ENCODE assay signal across 10 cellular contexts in genomic region chr11:12234216-12234615, GRCh38.
DNase-seq lines count a peak whose midpoint lies in the region; ATAC-seq and TF ChIP-seq lines count a peak whose summit lies in the region.
"Had no signal": no experiment of that assay in that cellular context is flagged by ENCODE, and none has a peak within 500 bp of the region (broad histone marks: within the 10 kb centered on the region; RNA-seq: fewer than 3 reads in every experiment).

No MANE protein-coding gene starts in this region.

- peaks cover 44 to 89% of the 10 kb centered on the region in 2 experiments for H3K79me1 ChIP-seq in IMR-90 (ENCODE audit: low read depth in 1 of 2, low read length in 2 of 2)

- peak overlapping the region; percentile 61; the same call in 1 of the 2 replicates for H3K14ac ChIP-seq in IMR-90 (replicated peaks; ENCODE audit: low read depth, low read length)

- H2BK20ac ChIP-seq in IMR-90 (ENCODE audit: low read depth, low read length) = peak overlapping the region; percentile 66; the same call in 1 of the 2 replicates

- no peaks in the 10 kb centered on the region for H3K36me3 Mint-ChIP-seq in neural progenitor cell

- H3K18ac ChIP-seq in IMR-90 (ENCODE audit: low read depth, low read length) = no peak overlapping the region

- intact Hi-C loops in IMR-90 (cut with micrococcal nuclease) (loop anchor here (10.0 kb wide), 1 partner anchor 149 kb away; no protein-coding TSS in a partner anchor), mammary epithelial cell (cut with micrococcal nuclease) (no loop called here)

- ATAC-seq in IMR-90 (ENCODE audit: low read depth) = no peak
- ATAC-seq in HG02588 (IDR thresholded peaks at IDR 0.05; ENCODE audit: unreplicated experiment) = no peak
- no peak for ATAC-seq in HG02763 (IDR thresholded peaks at IDR 0.05; ENCODE audit: unreplicated experiment)

- H3K23ac ChIP-seq in IMR-90 (ENCODE audit: low read depth, low read length) = no peak overlapping the region; the same call in 1 of the 2 replicates

- peaks cover 4% of the 10 kb centered on the region; the same call in 1 of the 2 replicates for H3K36me3 ChIP-seq in ACC112 (ENCODE audit: insufficient read depth, low read length)
- H3K36me3 ChIP-seq in IMR-90 (ENCODE audit: control insufficient read depth, insufficient read depth, low read length) = peaks cover 39% of the 10 kb centered on the region
- peaks cover 55% of the 10 kb centered on the region for H3K36me3 ChIP-seq in mammary epithelial cell (ENCODE audit: insufficient read depth, low read length)
- H3K36me3 ChIP-seq in neural progenitor cell = no peaks in the 10 kb centered on the region

- CTCF ChIA-PET in IMR-90 (lab: Yijun Ruan, JAX) = no interaction called here
- CTCF ChIA-PET in mammary epithelial cell (lab: Charles Lee; ENCODE audit: low non-redundant PET) = no interaction called here

- peaks cover 4% of the 10 kb centered on the region for H3K27me3 Mint-ChIP-seq in neural progenitor cell (ENCODE audit: insufficient read depth, low read depth)

- H2AK5ac ChIP-seq in IMR-90 (ENCODE audit: low read depth, low read length) = peak overlapping the region; percentile 5; the same call in 1 of the 2 replicates

- TF ChIP-seq RAD21 in IMR-90 (IDR thresholded peaks at IDR 0.05; ENCODE audit: low read length) = no peak

- H4K20me1 ChIP-seq in IMR-90 (ENCODE audit: insufficient read depth, low read length) (no peaks in the 10 kb centered on the region), mammary epithelial cell (ENCODE audit: insufficient read depth, low read length) (no peaks in the 10 kb centered on the region), neural progenitor cell (ENCODE audit: low read depth) (no peaks in the 10 kb centered on the region)

- H3K9ac ChIP-seq in IMR-90 (ENCODE audit: low read depth, low read length) = no peak overlapping the region
- H3K9ac ChIP-seq in mammary epithelial cell (ENCODE audit: insufficient read depth, low read length) = no peak overlapping the region
- H3K9ac ChIP-seq in neural progenitor cell = no peak overlapping the region

- peak overlapping the region; percentile 38 for H3K27ac Mint-ChIP-seq in neural progenitor cell

- no peaks in the 10 kb centered on the region for H3K9me3 Mint-ChIP-seq in neural progenitor cell
- H3K9me3 Mint-ChIP-seq: nephron had no signal

- TF ChIP-seq CTCF in IMR-90 (conservative IDR thresholded peaks at IDR 0.05; ENCODE audit: low read depth, low read length) (no peak), mammary epithelial cell (conservative IDR thresholded peaks at IDR 0.05 in 1 of 2, IDR thresholded peaks at IDR 0.05 in 1 of 2; ENCODE audit: extremely low read depth in 1 of 2, insufficient read depth in 1 of 2, low read depth in 1 of 2, low read length in 2 of 2) (no peak), neural progenitor cell (IDR thresholded peaks at IDR 0.05) (no peak)

- H2BK5ac ChIP-seq in IMR-90 (ENCODE audit: low read depth, low read length, poor library complexity, severe bottlenecking) = peak overlapping the region; percentile 51

- H3K56ac ChIP-seq in IMR-90 (ENCODE audit: extremely low read depth, insufficient read depth, low read length) = no peak overlapping the region

- no peaks in the 10 kb centered on the region for H3K4me1 Mint-ChIP-seq in neural progenitor cell

- no peaks in the 10 kb centered on the region for H3F3A ChIP-seq in neural progenitor cell (ENCODE audit: low read depth)

- POLR2A ChIA-PET in IMR-90 (lab: Charles Lee; ENCODE audit: unreplicated experiment) = no interaction called here

- H3K4me3 Mint-ChIP-seq in neural progenitor cell = no peak overlapping the region
- H3K4me3 Mint-ChIP-seq: nephron had no signal

- no peaks in the 10 kb centered on the region for H3K9me3 ChIP-seq in IMR-90 (ENCODE audit: control insufficient read depth, insufficient read depth, low read length)
- H3K9me3 ChIP-seq in mammary epithelial cell (replicated peaks; ENCODE audit: insufficient read depth, low read length) = no peaks in the 10 kb centered on the region
- H3K9me3 ChIP-seq in neural progenitor cell (ENCODE audit: low read depth) = no peaks in the 10 kb centered on the region

- peak overlapping the region; percentile 73; the same call in 1 of the 2 replicates for H2BK120ac ChIP-seq in IMR-90 (ENCODE audit: low read depth, low read length)

- no peak for TF ChIP-seq POLR2A in IMR-90 (IDR thresholded peaks at IDR 0.05; ENCODE audit: low read depth, low read length)

- no peak overlapping the region for H2AK9ac ChIP-seq in IMR-90 (replicated peaks; ENCODE audit: low read depth, low read length, poor library complexity)

- H3K4me2 ChIP-seq in IMR-90 (ENCODE audit: low read depth, low read length) (no peak overlapping the region), mammary epithelial cell (ENCODE audit: insufficient read depth, low read depth, low read length) (no peak overlapping the region), neural progenitor cell (no peak overlapping the region)

- peak overlapping the region; percentile 23; the same call in 1 of the 2 replicates for H3K4me3 ChIP-seq in ACC112 (ENCODE audit: low read depth, low read length)
- H3K4me3 ChIP-seq in IMR-90 (ENCODE audit: insufficient read depth, low read depth, low read length) = no peak overlapping the region
- H3K4me3 ChIP-seq in mammary epithelial cell (replicated peaks in 1 of 3; ENCODE audit: insufficient read depth in 1 of 3, low read depth in 2 of 3, low read length in 3 of 3) = no peak overlapping the region
- H3K4me3 ChIP-seq in neural progenitor cell = no peak overlapping the region

- in situ Hi-C loops in IMR-90 (cut with MboI; ENCODE audit: low sequenced_read_pairs) (loop anchor here (10.0 kb wide), 1 partner anchor 119 kb away; the partner anchor contains the start of gene MICAL2), mammary epithelial cell (cut with MboI; ENCODE audit: low sequenced_read_pairs in 2 of 2) (loop anchor here in 1 of 2 donors (10.0 kb wide), 1 partner anchor 99 kb away; no protein-coding TSS in a partner anchor)

- no peak overlapping the region for H2BK15ac ChIP-seq in IMR-90 (ENCODE audit: low read depth, low read length)

- H3K79me2 ChIP-seq in ACC112 (ENCODE audit: control insufficient read depth, insufficient read depth, low read length, unreplicated experiment) = no peaks in the 10 kb centered on the region
- peaks cover 22% of the 10 kb centered on the region for H3K79me2 ChIP-seq in mammary epithelial cell (ENCODE audit: insufficient read depth, low read length)
- no peaks in the 10 kb centered on the region for H3K79me2 ChIP-seq in neural progenitor cell (ENCODE audit: low read depth)

- DNase-seq in IMR-90 (no peak), mammary epithelial cell (no peak), neural progenitor cell (ENCODE audit: low spot score) (no peak), mesenteric fat pad (ENCODE audit: low spot score) (no peak), medulla oblongata (ENCODE audit: extremely low spot score) (no peak)
- DNase-seq: Kasumi-1 had no signal

- H3K4ac ChIP-seq in IMR-90 (ENCODE audit: low read depth, low read length) = peak overlapping the region; percentile 92; the same call in 1 of the 2 replicates

- BruUV-seq in IMR-90 (replicated peaks; lab: Mats Ljungman, UMichigan) (no TSS peak), mammary epithelial cell (replicated peaks; lab: Mats Ljungman, UMichigan) (no TSS peak)

- H4K91ac ChIP-seq in IMR-90 (ENCODE audit: insufficient read depth, low read depth, low read length) = peak overlapping the region; percentile 43

- dilution Hi-C loops in IMR-90 (cut with HindIII; ENCODE audit: low sequenced_read_pairs, unreplicated experiment) (no loop called here), mammary epithelial cell (cut with HindIII; ENCODE audit: low sequenced_read_pairs) (no loop called here)

- no peaks in the 10 kb centered on the region for H3K27me3 ChIP-seq in ACC112 (ENCODE audit: insufficient read depth, low read length)
- H3K27me3 ChIP-seq in IMR-90 (ENCODE audit: control insufficient read depth, insufficient read depth, low read length) = no peaks in the 10 kb centered on the region
- no peaks in the 10 kb centered on the region for H3K27me3 ChIP-seq in mammary epithelial cell (ENCODE audit: insufficient read depth, low read length)
- H3K27me3 ChIP-seq in neural progenitor cell = no peaks in the 10 kb centered on the region

- no peak overlapping the region; the same call in 1 of the 2 replicates for H4K5ac ChIP-seq in IMR-90 (ENCODE audit: low read depth, low read length)

- peaks cover 56% of the 10 kb centered on the region for H3K4me1 ChIP-seq in ACC112 (ENCODE audit: control insufficient read depth, insufficient read depth, low read length, unreplicated experiment)
- H3K4me1 ChIP-seq in IMR-90 (ENCODE audit: control insufficient read depth, insufficient read depth, low read length) = peaks cover 7% of the 10 kb centered on the region
- H3K4me1 ChIP-seq in mammary epithelial cell (ENCODE audit: insufficient read depth, low read length) = peaks cover 33% of the 10 kb centered on the region
- H3K4me1 ChIP-seq in neural progenitor cell = no peaks in the 10 kb centered on the region

- peak overlapping the region; percentile 97 for H3K27ac ChIP-seq in ACC112 (ENCODE audit: low read depth, low read length)
- no peak overlapping the region for H3K27ac ChIP-seq in IMR-90 (ENCODE audit: insufficient read depth, low read length)
- H3K27ac ChIP-seq in mammary epithelial cell (ENCODE audit: insufficient read depth, low read depth, low read length) = peak overlapping the region; percentile 86
- no peak overlapping the region for H3K27ac ChIP-seq in neural progenitor cell

- peak overlapping the region in 1 of 2 experiments; percentile 50; a peak in 1 of 4 replicates for H4K8ac ChIP-seq in IMR-90 (ENCODE audit: low read depth in 2 of 2, low read length in 2 of 2)

- H2AFZ ChIP-seq in ACC112 (ENCODE audit: low read length, unreplicated experiment) (no peak overlapping the region), IMR-90 (replicated peaks; ENCODE audit: low read length, poor library complexity) (no peak overlapping the region), mammary epithelial cell (ENCODE audit: low read depth, low read length) (no peak overlapping the region), neural progenitor cell (replicated peaks) (no peak overlapping the region)

- H3K9me1 ChIP-seq in IMR-90 (ENCODE audit: insufficient read depth, low read length) = peaks cover 19% of the 10 kb centered on the region

- no CpG with 5 or more reads among the region's 1 CpG for WGBS in IMR-90 (ENCODE audit: extremely low coverage in 2 of 2, insufficient read length in 1 of 2), 2 experiments
- 29% methylated on average over 1 of the region's 1 CpG for whole genome bisulfite sequencing in mammary epithelial cell (ENCODE audit: low coverage, missing lambda C conversion rate)

TF ChIP-seq in IMR-90, 13 proteins besides CTCF, POLR2A, EP300 and RAD21 (continues in another document):
- TF ChIP-seq USF2 (IDR thresholded peaks at IDR 0.05; ENCODE audit: low read depth, low read length) (no peak), RCOR1 (IDR thresholded peaks at IDR 0.05; ENCODE audit: insufficient replicate concordance, low read length) (no peak)

Comparison
In these comparisons a context has a peak if more than half of its experiments do, and no peak if none do; other contexts are left out.
1. H3K27ac ChIP-seq: peak in ACC112 (single experiment) and mammary epithelial cell (single experiment); none in IMR-90 (single experiment) and neural progenitor cell (single experiment).